In the genomic region with DNA sequence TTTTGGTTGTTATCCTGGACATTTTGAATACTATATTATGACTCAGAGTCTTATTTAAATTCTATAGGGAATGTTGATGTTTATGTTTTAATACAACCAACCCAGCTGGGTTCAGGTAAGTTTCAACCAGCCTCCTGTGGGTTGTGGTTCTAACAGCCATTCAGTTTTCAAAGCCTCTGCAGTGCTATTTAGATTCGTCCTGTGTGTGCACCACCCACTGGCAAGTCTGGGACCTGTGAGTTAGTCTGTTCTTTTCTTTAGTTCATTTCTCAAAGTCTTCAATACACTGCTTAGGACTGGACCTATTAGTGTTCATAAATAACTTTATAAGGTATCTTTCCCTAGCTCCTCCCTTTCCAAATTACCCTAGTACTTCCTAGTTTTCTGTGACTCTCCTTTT, we compare ENCODE assay signal across 21 cellular contexts.
"Had no signal": no experiment of that assay in that cellular context is flagged by ENCODE, and none has a peak within 500 bp of the region (broad histone marks: within the 10 kb centered on the region; RNA-seq: fewer than 3 reads in every experiment).

No MANE protein-coding gene starts in this region.

- H3K27ac ChIP-seq: breast epithelium, gastroesophageal sphincter, testis, vagina had no signal

- H3K36me3 ChIP-seq: breast epithelium, gastroesophageal sphincter, vagina had no signal

- H3K4me3 ChIP-seq: breast epithelium, gastroesophageal sphincter, mucosa of descending colon, testis, vagina had no signal

- H3K27me3 ChIP-seq: breast epithelium, testis, vagina had no signal

- DNase-seq: activated CD4-positive, alpha-beta memory T cell treated with anti-CD3 and anti-CD28 coated beads for 36 hours; activated CD4-positive, alpha-beta T cell treated with anti-CD3 and anti-CD28 coated beads for 48 hours; activated naive CD4-positive, alpha-beta T cell treated with Interleukin-2 at 50 U/mL for 16 hours; activated naive CD8-positive, alpha-beta T cell treated with anti-CD3 and anti-CD28 coated beads for 36 hours; activated T-cell treated with anti-CD3 and anti-CD28 coated beads, Interleukin-2, amount 50 U/mL, for 48 hours; head of caudate nucleus; hypothalamus; left colon; mucosa of descending colon; nephron progenitor cell; nucleus accumbens; stimulated activated CD4-positive, alpha-beta T cell treated with anti-CD3 and anti-CD28 coated beads, Interleukin-2, amount 100 ng/mL, for 48 hours; stimulated activated CD8-positive, alpha-beta memory T cell treated with anti-CD3 and anti-CD28 coated beads, Interleukin-4, amount 100 ng/mL, for 48 hours; stimulated activated naive B cell treated with anti-CD40 and anti-IgM and Interleukin-4, amounts not matched to agents 10 μg/mL and 1 μg/mL and 100 μg/mL, for 72 hours; T1000; testis; trophoblast cell had no signal

- H3K4me1 ChIP-seq: breast epithelium, gastroesophageal sphincter, testis, vagina had no signal

- ATAC-seq: gastroesophageal sphincter; left colon; mucosa of descending colon; sciatic nerve; stimulated activated naive B cell treated with anti-CD40 and anti-IgM and Interleukin-4, amounts not matched to agents 10 μg/mL and 1 μg/mL and 100 μg/mL, for 72 hours had no signal

- H3K9me3 ChIP-seq: breast epithelium, gastroesophageal sphincter, mucosa of descending colon, testis, vagina had no signal
